In the genomic region with DNA sequence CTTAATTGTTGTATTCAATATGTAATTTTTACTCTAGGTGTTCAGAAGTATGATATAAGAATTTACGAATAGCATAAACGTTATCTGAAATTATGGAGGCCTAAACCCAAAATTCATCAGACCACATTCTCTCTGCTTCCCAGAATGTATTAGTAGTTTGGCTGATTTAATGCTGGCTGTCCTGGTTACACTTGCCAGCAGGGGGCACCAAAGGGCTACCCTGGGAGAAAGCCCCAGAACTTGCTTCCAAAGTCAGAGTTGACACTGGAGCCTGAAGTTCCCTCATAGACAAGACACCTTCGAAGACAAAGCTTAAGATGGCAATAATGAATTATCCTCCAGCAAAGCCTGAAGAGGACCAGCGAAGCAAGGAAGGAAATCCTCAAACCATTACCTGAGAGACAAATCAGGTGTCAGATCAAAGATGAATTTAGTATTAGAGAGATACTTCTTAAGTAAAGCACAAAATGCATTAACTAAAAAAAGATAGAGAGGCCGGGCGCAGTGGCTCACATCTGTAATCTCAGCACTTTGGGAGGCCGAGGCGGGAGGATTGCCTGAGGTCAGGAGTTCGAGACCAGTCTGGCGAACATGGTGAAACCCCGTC, we compare ENCODE assay signal across 8 cellular contexts. TPM values are rescaled to one million over a fixed set of nuclear protein-coding genes. Genes with fewer than 3 reads are reported as not detected.
DNase-seq lines count a peak whose midpoint lies in the region; ATAC-seq, FAIRE-seq and TF ChIP-seq lines count a peak whose summit lies in the region.

No MANE protein-coding gene starts in this region.

- H3K27ac ChIP-seq in heart left ventricle (no peak overlapping the region), pancreas (no peak overlapping the region)

- H3K27me3 ChIP-seq in heart left ventricle (no peaks in the 10 kb centered on the region), pancreas (peaks cover 0 to 21% (median 0%) of the 10 kb centered on the region in 4 donors)

- H3K9me3 ChIP-seq in heart left ventricle (no peaks in the 10 kb centered on the region), pancreas (no peaks in the 10 kb centered on the region)

- H3K27me3 Mint-ChIP-seq in endothelial cell (ENCODE audit: unreplicated experiment) = no peaks in the 10 kb centered on the region

- FAIRE-seq in pancreas (lab: Jason Lieb, UNC) = no peak

- H3K4me3 Mint-ChIP-seq in endothelial cell (ENCODE audit: unreplicated experiment) = no peak overlapping the region

- H3K27ac Mint-ChIP-seq in endothelial cell (ENCODE audit: unreplicated experiment) = no peak overlapping the region

- H3K4me3 ChIP-seq in heart left ventricle (no peak overlapping the region), pancreas (no peak overlapping the region)

- DNase-seq in heart left ventricle (peak in 4 of 5 donors; percentile 25 to 62 (median 47)), Right ventricle myocardium inferior (ENCODE audit: missing footprints) (no peak), M059J (ENCODE audit: low read depth) (peak; percentile 39), endothelial cell (ENCODE audit: low spot score) (peak; percentile 71), pancreas (peak; percentile 15 to 88 (median 62)), NCI-H1092 treated with DMSO at 0.1 percent for 48 hours (lab: John Stamatoyannopoulos, UW) (no peak)
- DNase-seq in activated CD4-positive, alpha-beta T cell treated with anti-CD3 and anti-CD28 coated beads, Interleukin-2, amount 50 U/mL, for 48 hours = peak; percentile 59 to 61

- no peaks in the 10 kb centered on the region for H3K4me1 Mint-ChIP-seq in endothelial cell (ENCODE audit: unreplicated experiment)

- intact Hi-C loops in heart left ventricle (cut with DNase I) = loop anchor here in 4 of 10 donors (5.0 to 10.0 kb wide), 4 partner anchors 568 to 1372 kb away; a partner anchor contains a TSS
- intact Hi-C loops in Right ventricle myocardium inferior (cut with DNase I) = loop anchor here (10.0 kb wide), 1 partner anchor 72 kb away; no protein-coding TSS in a partner anchor
- intact Hi-C loops in pancreas (cut with DNase I) = no loop called here

- H3K4me1 ChIP-seq in heart left ventricle = no peaks in the 10 kb centered on the region
- no peaks in the 10 kb centered on the region for H3K4me1 ChIP-seq in pancreas

- 72 to 79% (median 75%) methylated on average over 11 of the region's 11 CpGs for WGBS in heart left ventricle, 4 donors
- 51 to 54% methylated on average over 11 of the region's 11 CpGs for WGBS in pancreas, 2 donors

- ATAC-seq in heart left ventricle (no peak), Right ventricle myocardium inferior (no peak), pancreas (peak in 3 of 4 donors; percentile 63 to 84 (median 66)), HG02571 (IDR thresholded peaks at IDR 0.05; ENCODE audit: unreplicated experiment) (no peak)

- no peaks in the 10 kb centered on the region for H3K9me3 Mint-ChIP-seq in endothelial cell (ENCODE audit: unreplicated experiment)

- TF ChIP-seq CTCF in heart left ventricle (IDR thresholded peaks at IDR 0.05) (peak; percentile 45 to 76 (median 52)), endothelial cell (IDR thresholded peaks at IDR 0.05; ENCODE audit: unreplicated experiment) (peak; percentile 70), pancreas (IDR thresholded peaks at IDR 0.05) (peak; percentile 30 to 74 (median 68))

- no peaks in the 10 kb centered on the region for H3K36me3 Mint-ChIP-seq in endothelial cell (ENCODE audit: low read depth, unreplicated experiment)

- TF ChIP-seq POLR2A in heart left ventricle (IDR thresholded peaks at IDR 0.05) = no peak

- H3K36me3 ChIP-seq in heart left ventricle = no peaks in the 10 kb centered on the region
- H3K36me3 ChIP-seq in pancreas = no peaks in the 10 kb centered on the region

RNA-seq across cellular contexts. Expression of a gene that starts 11.3 kb away (rescaled TPM):
- total RNA-seq in heart left ventricle = 1 to 10 TPM; 2.5 to 9.5 (median 5.7) TPM
- polyA plus RNA-seq in heart left ventricle = 1 to 10 TPM in 1 of 2 donors, under 1 TPM in 1; 0.76 to 1.3 TPM
- 4.9 TPM for total RNA-seq in Right ventricle myocardium inferior
- total RNA-seq in M059J (2014; rRNA removed; shearing (Covaris generic)) = 0.22 and 1.0 TPM in 2 replicates
- total RNA-seq in endothelial cell (ENCODE audit: unreplicated experiment) = 9.6 TPM
- total RNA-seq in pancreas = 1 to 10 TPM in 1 of 6 donors, under 1 TPM in 5; 0.05 to 2.1 (median 0.31) TPM
- polyA plus RNA-seq in pancreas = under 1 TPM; 0.04 to 0.23 TPM

RNA-seq across cellular contexts. Expression of a gene that starts 58.0 kb away (rescaled TPM):
- not detected for total RNA-seq in heart left ventricle
- polyA plus RNA-seq in heart left ventricle = not detected
- not detected for total RNA-seq in Right ventricle myocardium inferior
- total RNA-seq in M059J (2014; rRNA removed; shearing (Covaris generic)) = not detected in 2 replicates
- total RNA-seq in endothelial cell (ENCODE audit: unreplicated experiment) = not detected
- total RNA-seq in pancreas = not detected
- polyA plus RNA-seq in pancreas = not detected

Comparison
In these comparisons a context has a peak if more than half of its experiments do, and no peak if none do; other contexts are left out.
1. DNase-seq: peak in heart left ventricle (4 of 5), M059J (single experiment), activated CD4-positive, alpha-beta T cell treated with anti-CD3 and anti-CD28 coated beads, Interleukin-2, amount 50 U/mL, for 48 hours (2 of 2), endothelial cell (single experiment) and pancreas (6 of 6); none in Right ventricle myocardium inferior (single experiment) and NCI-H1092 treated with DMSO at 0.1 percent for 48 hours (single experiment).
2. ATAC-seq: peak in pancreas (3 of 4); none in heart left ventricle (0 of 4), Right ventricle myocardium inferior (single experiment) and HG02571 (single experiment).
3. Peak in every context shown above with its lines, with median percentiles within 50 percentile points of each other: CTCF ChIP-seq.